ENCODE assay signal across 9 cellular contexts in the genomic region with DNA sequence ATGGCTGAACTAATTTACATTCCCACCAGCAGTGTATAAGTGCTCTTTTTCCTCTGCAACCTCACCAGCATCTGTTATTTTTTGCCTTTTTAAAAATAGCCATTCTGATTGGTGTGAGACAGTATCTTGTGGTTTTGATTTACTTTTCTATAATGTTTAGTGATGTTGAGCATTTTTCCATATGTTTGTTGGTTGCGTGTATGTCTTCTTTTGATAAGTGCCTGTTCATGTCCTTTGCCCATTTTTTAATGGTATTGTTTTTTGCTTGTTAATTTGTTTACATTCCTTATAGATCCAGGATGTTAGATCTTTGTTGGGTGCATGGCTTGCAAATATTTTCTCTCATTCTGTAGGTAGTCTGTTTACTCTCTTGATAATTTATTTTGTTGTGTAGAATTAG.
"Had no signal": no experiment of that assay in that cellular context is flagged by ENCODE, and none has a peak within 500 bp of the region (broad histone marks: within the 10 kb centered on the region; RNA-seq: fewer than 3 reads in every experiment).

No MANE protein-coding gene starts in this region.

- H3K27ac Mint-ChIP-seq: GM23338, H9, HFFc6 had no signal

- DNase-seq: GM23248, GOT3, H7, H9, HCEC 1CT, HFFc6 had no signal

- H3K9me3 ChIP-seq: HAP-1 had no signal

- ATAC-seq: GM23338, HCT116 had no signal

- H3K4me3 Mint-ChIP-seq: GM23338, H9, HFFc6 had no signal
